10 cellular contexts compared by ENCODE assay signal in the genomic region with DNA sequence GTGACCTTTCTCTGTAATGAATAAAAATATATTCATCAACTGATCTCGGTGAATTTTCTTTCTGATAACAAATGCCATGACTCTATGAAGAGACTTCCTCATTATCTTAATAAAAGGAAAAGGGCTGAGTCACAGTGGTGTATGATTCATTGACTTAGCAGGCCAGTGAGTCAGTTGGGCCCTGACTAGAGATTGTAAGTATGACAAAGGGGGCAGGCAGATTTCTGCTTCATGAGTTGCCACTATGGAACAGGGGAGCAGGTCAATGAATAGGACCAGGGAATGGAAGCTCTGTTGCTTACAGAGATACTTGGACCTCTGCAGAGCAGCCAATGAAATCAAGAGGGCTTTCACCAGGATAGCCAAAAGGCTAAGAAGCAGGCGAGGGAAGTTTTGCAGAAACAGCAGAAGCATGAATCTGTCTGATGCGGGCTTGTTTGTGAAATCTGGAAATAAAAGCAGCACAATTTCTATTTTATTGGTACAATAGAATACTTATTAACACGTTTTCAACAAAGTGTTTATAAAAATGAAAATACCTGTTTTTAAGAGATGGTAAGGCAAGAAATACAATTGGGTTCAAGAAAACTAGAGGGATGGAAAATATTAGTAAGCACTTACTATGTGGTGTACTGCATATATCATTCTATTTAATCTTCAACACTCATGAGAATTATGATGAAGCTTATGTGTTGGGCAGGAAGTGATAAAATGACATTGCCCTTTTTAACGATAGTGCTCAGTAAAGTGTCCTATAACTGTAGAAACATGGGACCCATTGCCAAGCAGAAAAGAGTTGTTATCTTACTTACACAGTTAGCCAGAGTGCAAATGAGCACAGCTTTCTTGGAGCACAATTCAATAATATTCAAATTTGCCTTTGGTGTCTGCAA.
A peak's percentile ranks its signal among the peaks of the same experiment; 100 is the strongest.
DNase-seq lines count a peak whose midpoint lies in the region; ATAC-seq, FAIRE-seq and TF ChIP-seq lines count a peak whose summit lies in the region.
"Had no signal": no experiment of that assay in that cellular context is flagged by ENCODE, and none has a peak within 500 bp of the region (broad histone marks: within the 10 kb centered on the region; RNA-seq: fewer than 3 reads in every experiment).

No MANE protein-coding gene starts in this region.

- peak; percentile 44 for DNase-seq in activated CD4-positive, alpha-beta T cell treated with anti-CD3 and anti-CD28 coated beads for 48 hours
- no peak for DNase-seq in activated CD4-positive, alpha-beta T cell treated with anti-CD3 and anti-CD28 coated beads for 4 hours
- peak; percentile 61 to 92 for DNase-seq in PC-9
- peak; percentile 13 for DNase-seq in small intestine
- DNase-seq in GM10266 (ENCODE audit: extremely low spot score): no peak
- DNase-seq in hippocampal formation (lab: John Stamatoyannopoulos, UW): no peak
- no peak for DNase-seq in CD8-positive, alpha-beta T cell

- 56 to 57% (median 56%) methylated on average over 5 of the region's 5 CpGs for WGBS in small intestine, 3 donors

- TF ChIP-seq CTCF in PC-9 (conservative IDR thresholded peaks at IDR 0.05): no peak
- TF ChIP-seq CTCF in GM10266 (IDR thresholded peaks at IDR 0.05; ENCODE audit: control insufficient read depth, insufficient read depth, low read depth, missing control alignments): no peak
- no peak for TF ChIP-seq CTCF in CD8-positive, alpha-beta T cell (IDR thresholded peaks at IDR 0.05)

- CTCF ChIA-PET in PC-9 (lab: Charles Lee): no interaction called here
- CTCF ChIA-PET in CD8-positive, alpha-beta T cell (lab: Charles Lee): interaction anchor here (0.5 kb wide), 1 partner anchor 13 kb away, joined by 3 read pairs; no protein-coding TSS in a partner anchor

- peaks cover 15% of the 10 kb centered on the region for H3K27me3 Mint-ChIP-seq in CD8-positive, alpha-beta T cell (ENCODE audit: low read depth)

- no peaks in the 10 kb centered on the region; the same call in 1 of the 2 replicates for H3F3A ChIP-seq in PC-9 (ENCODE audit: insufficient read depth, low read depth)

- H3K79me2 ChIP-seq in PC-9 (ENCODE audit: low read depth): no peaks in the 10 kb centered on the region

- peak; percentile 95 for ATAC-seq in esophagus mucosa
- no peak for ATAC-seq in CD8-positive, alpha-beta T cell

- H3K27ac Mint-ChIP-seq in CD8-positive, alpha-beta T cell: no peak overlapping the region

- FAIRE-seq in small intestine (lab: Jason Lieb, UNC): no peak

- no peaks in the 10 kb centered on the region for H3K36me3 Mint-ChIP-seq in CD8-positive, alpha-beta T cell

- H2AFZ ChIP-seq in PC-9: no peak overlapping the region

- H3K27ac ChIP-seq in PC-9 (peak overlapping the region; percentile 66), small intestine (ENCODE audit: low read depth in 1 of 2, low read length in 1 of 2) (no peak overlapping the region)
- H3K27ac ChIP-seq in CD8-positive, alpha-beta T cell (ENCODE audit: low read depth, low read length): no peak overlapping the region
- H3K27ac ChIP-seq: C4-2B, VCaP had no signal

- H3K27me3 ChIP-seq in PC-9 (ENCODE audit: insufficient read depth, low read depth) (no peaks in the 10 kb centered on the region), small intestine (ENCODE audit: control insufficient read depth in 2 of 2, insufficient read depth in 2 of 2, low read length in 2 of 2) (no peaks in the 10 kb centered on the region)
- H3K27me3 ChIP-seq in CD8-positive, alpha-beta T cell (ENCODE audit: insufficient read depth, low read length): no peaks in the 10 kb centered on the region

- no peaks in the 10 kb centered on the region for H3K9me3 Mint-ChIP-seq in CD8-positive, alpha-beta T cell

- no peaks in the 10 kb centered on the region for H3K36me3 ChIP-seq in PC-9 (ENCODE audit: low read depth)
- no peaks in the 10 kb centered on the region for H3K36me3 ChIP-seq in small intestine (ENCODE audit: control insufficient read depth in 2 of 2, insufficient read depth in 2 of 2, low read length in 2 of 2)
- H3K36me3 ChIP-seq in CD8-positive, alpha-beta T cell (ENCODE audit: insufficient read depth, low read length): no peaks in the 10 kb centered on the region

- intact Hi-C loops in PC-9 (cut with micrococcal nuclease; ENCODE audit: unreplicated experiment): no loop called here
- intact Hi-C loops in CD8-positive, alpha-beta T cell (cut with DNase I, micrococcal nuclease): no loop called here

- no peak overlapping the region for H3K4me3 ChIP-seq in PC-9
- no peak overlapping the region for H3K4me3 ChIP-seq in small intestine (ENCODE audit: low read depth in 1 of 2, low read length in 2 of 2)
- H3K4me3 ChIP-seq in CD8-positive, alpha-beta T cell (ENCODE audit: low read depth, low read length): no peak overlapping the region

- H3K4me1 Mint-ChIP-seq in CD8-positive, alpha-beta T cell (ENCODE audit: low read depth): no peaks in the 10 kb centered on the region

- POLR2A ChIA-PET in PC-9 (lab: Charles Lee; ENCODE audit: unreplicated experiment): no interaction called here
- POLR2A ChIA-PET in CD8-positive, alpha-beta T cell (lab: Charles Lee): no interaction called here

- H3K9me2 ChIP-seq in PC-9 (ENCODE audit: insufficient read depth): no peaks in the 10 kb centered on the region; the same call in 1 of the 2 replicates

- H3K4me2 ChIP-seq in PC-9: peak overlapping the region; percentile 39

- no peaks in the 10 kb centered on the region for H4K20me1 ChIP-seq in PC-9 (ENCODE audit: insufficient read depth)

- H3K4me3 Mint-ChIP-seq in CD8-positive, alpha-beta T cell: no peak overlapping the region

- BruUV-seq in PC-9 (replicated peaks; lab: Mats Ljungman, UMichigan): TSS peak; percentile 84

- H3K9me3 ChIP-seq in PC-9 (ENCODE audit: insufficient read depth, low read depth): no peaks in the 10 kb centered on the region; the same call in 1 of the 2 replicates
- H3K9me3 ChIP-seq in small intestine (ENCODE audit: control insufficient read depth, low read depth): no peaks in the 10 kb centered on the region
- H3K9me3 ChIP-seq in CD8-positive, alpha-beta T cell (ENCODE audit: low read length): no peaks in the 10 kb centered on the region

- H3K4me1 ChIP-seq in PC-9 (replicated peaks; ENCODE audit: insufficient read depth) (peaks cover 12% of the 10 kb centered on the region), small intestine (ENCODE audit: control insufficient read depth in 2 of 2, insufficient read depth in 1 of 2, low read depth in 1 of 2, low read length in 1 of 2) (no peaks in the 10 kb centered on the region)
- H3K4me1 ChIP-seq in CD8-positive, alpha-beta T cell (ENCODE audit: insufficient read depth, low read length): no peaks in the 10 kb centered on the region

Comparison
In these comparisons a context has a peak if more than half of its experiments do, and no peak if none do; other contexts are left out.
1. DNase-seq: peak in activated CD4-positive, alpha-beta T cell treated with anti-CD3 and anti-CD28 coated beads for 48 hours (single experiment), PC-9 (2 of 2) and small intestine (single experiment); none in activated CD4-positive, alpha-beta T cell treated with anti-CD3 and anti-CD28 coated beads for 4 hours (0 of 2), GM10266 (single experiment), hippocampal formation (0 of 2) and CD8-positive, alpha-beta T cell (0 of 7).